In genomic region chr11:126585388-126586302, GRCh38 we compare ENCODE assay signal across 8 cellular contexts.
DNase-seq lines count a peak whose midpoint lies in the region; ATAC-seq lines count a peak whose summit lies in the region.

No MANE protein-coding gene starts in this region.

- H3K4me3 Mint-ChIP-seq in stimulated activated effector memory CD8-positive, alpha-beta T cell treated with anti-CD3 and anti-CD28 coated beads, Interleukin-12 subunit alpha, Interleukin-12 subunit beta, amount 100 ng/mL, for 72 hours = no peak overlapping the region

- no peaks in the 10 kb centered on the region for H3K36me3 Mint-ChIP-seq in stimulated activated effector memory CD8-positive, alpha-beta T cell treated with anti-CD3 and anti-CD28 coated beads, Interleukin-12 subunit alpha, Interleukin-12 subunit beta, amount 100 ng/mL, for 72 hours

- no peaks in the 10 kb centered on the region for H3K4me1 Mint-ChIP-seq in stimulated activated effector memory CD8-positive, alpha-beta T cell treated with anti-CD3 and anti-CD28 coated beads, Interleukin-12 subunit alpha, Interleukin-12 subunit beta, amount 100 ng/mL, for 72 hours

- H3K9me3 Mint-ChIP-seq in stimulated activated effector memory CD8-positive, alpha-beta T cell treated with anti-CD3 and anti-CD28 coated beads, Interleukin-12 subunit alpha, Interleukin-12 subunit beta, amount 100 ng/mL, for 72 hours = no peaks in the 10 kb centered on the region

- no peak overlapping the region for H3K27ac Mint-ChIP-seq in stimulated activated effector memory CD8-positive, alpha-beta T cell treated with anti-CD3 and anti-CD28 coated beads, Interleukin-12 subunit alpha, Interleukin-12 subunit beta, amount 100 ng/mL, for 72 hours

- peak; percentile 88 for DNase-seq in HCEC 1CT
- DNase-seq in NCI-H524 treated with DMSO at 0.1 percent for 48 hours (lab: John Stamatoyannopoulos, UW) = peak; percentile 98
- DNase-seq in dermis microvascular lymphatic vessel endothelial cell (ENCODE audit: low read depth in 2 of 2) = peak; percentile 76 to 96
- peak; percentile 77 for DNase-seq in mucosa of gallbladder (ENCODE audit: low spot score)
- no peak for DNase-seq in stimulated activated naive CD8-positive, alpha-beta T cell treated with anti-CD3 and anti-CD28 coated beads, Interleukin-15, Interleukin-2, amounts not matched to agents 100 U/mL and 50 U/mL, for 24 hours
- DNase-seq in stimulated activated effector memory CD8-positive, alpha-beta T cell treated with anti-CD3 and anti-CD28 coated beads, Interleukin-12 subunit alpha, Interleukin-12 subunit beta, amount 100 ng/mL, for 72 hours (ENCODE audit: low spot score in 2 of 2) = no peak

- no peak for ATAC-seq in stimulated activated naive CD8-positive, alpha-beta T cell treated with anti-CD3 and anti-CD28 coated beads, Interleukin-15, Interleukin-2, amounts not matched to agents 100 U/mL and 50 U/mL, for 24 hours
- ATAC-seq in stimulated activated effector memory CD8-positive, alpha-beta T cell treated with anti-CD3 and anti-CD28 coated beads, Interleukin-12 subunit alpha, Interleukin-12 subunit beta, amount 100 ng/mL, for 72 hours = no peak
- ATAC-seq in GM21723 (IDR thresholded peaks at IDR 0.05; ENCODE audit: unreplicated experiment) = no peak
- no peak for ATAC-seq in GM21360 (IDR thresholded peaks at IDR 0.05; ENCODE audit: unreplicated experiment)

Comparison
In these comparisons a context has a peak if more than half of its experiments do, and no peak if none do; other contexts are left out.
1. DNase-seq: peak in HCEC 1CT (single experiment), NCI-H524 treated with DMSO at 0.1 percent for 48 hours (single experiment), dermis microvascular lymphatic vessel endothelial cell (2 of 2) and mucosa of gallbladder (single experiment); none in stimulated activated naive CD8-positive, alpha-beta T cell treated with anti-CD3 and anti-CD28 coated beads, Interleukin-15, Interleukin-2, amounts not matched to agents 100 U/mL and 50 U/mL, for 24 hours (single experiment) and stimulated activated effector memory CD8-positive, alpha-beta T cell treated with anti-CD3 and anti-CD28 coated beads, Interleukin-12 subunit alpha, Interleukin-12 subunit beta, amount 100 ng/mL, for 72 hours (0 of 2).